Comparison of ENCODE assay signal across 15 cellular contexts in the genomic region with DNA sequence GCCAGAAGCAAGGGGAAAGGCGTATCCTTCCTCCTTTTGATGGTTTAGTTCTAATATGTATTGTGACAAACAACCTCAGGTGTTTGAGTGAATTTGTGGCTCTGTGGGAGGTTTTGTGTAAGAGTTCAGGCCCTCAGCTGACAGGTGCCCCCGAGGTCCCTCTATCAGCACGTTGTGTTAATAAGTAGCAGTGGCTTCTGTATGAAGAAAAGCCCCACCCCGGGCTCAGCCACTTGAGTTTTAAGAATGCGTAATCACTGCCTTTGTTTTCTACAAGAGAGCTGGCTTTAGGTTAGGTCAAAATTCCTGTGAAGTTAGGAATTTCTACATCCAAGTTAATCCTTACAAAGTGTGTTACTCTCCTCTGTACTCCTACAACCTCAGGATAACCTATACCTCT.
"Had no signal": no experiment of that assay in that cellular context is flagged by ENCODE, and none has a peak within 500 bp of the region (broad histone marks: within the 10 kb centered on the region; RNA-seq: fewer than 3 reads in every experiment).

No MANE protein-coding gene starts in this region.

- H3K4me3 Mint-ChIP-seq: activated naive CD8-positive, alpha-beta T cell; activated T-helper 1 cell treated with anti-CD3 and anti-CD28 coated beads, Interleukin-12 subunit alpha, Interleukin-12 subunit beta, Interleukin-2, Interleukin-4 antibody, amounts not matched to agents 30 ng/mL and 10 ng/mL and 1 ng/mL, durations not matched to agents 14 hours and 24 hours and 36 hours; dendritic cell treated with granulocyte-macrophage colony-stimulating factor and Interleukin-4, amounts not matched to agents 40 ng/mL and 50 ng/mL, for 4 days; immature natural killer cell; natural killer cell treated with Interleukin-12 subunit alpha and Interleukin-12 subunit beta and Interleukin-15 and Interleukin-18, amount 100 ng/mL, for 72 hours had no signal

- H3K9me3 Mint-ChIP-seq: activated T-helper 1 cell treated with anti-CD3 and anti-CD28 coated beads, Interleukin-12 subunit alpha, Interleukin-12 subunit beta, Interleukin-2, Interleukin-4 antibody, amounts not matched to agents 30 ng/mL and 10 ng/mL and 1 ng/mL, durations not matched to agents 14 hours and 24 hours and 36 hours; immature natural killer cell; natural killer cell treated with Interleukin-12 subunit alpha and Interleukin-12 subunit beta and Interleukin-15 and Interleukin-18, amount 100 ng/mL, for 72 hours had no signal

- H3K36me3 Mint-ChIP-seq: activated naive CD8-positive, alpha-beta T cell; immature natural killer cell; natural killer cell treated with Interleukin-12 subunit alpha and Interleukin-12 subunit beta and Interleukin-15 and Interleukin-18, amount 100 ng/mL, for 72 hours had no signal

- H3K4me1 Mint-ChIP-seq: immature natural killer cell had no signal

- DNase-seq: activated T-cell treated with anti-CD3 and anti-CD28 coated beads for 4 hours; effector CD8-positive, alpha-beta T cell; immature natural killer cell; retina; stimulated activated CD4-positive, alpha-beta T cell treated with anti-CD3 and anti-CD28 coated beads, Interleukin-12 subunit alpha, Interleukin-12 subunit beta, amount 100 ng/mL, for 4 hours; stimulated activated CD4-positive, alpha-beta T cell treated with anti-CD3 and anti-CD28 coated beads, Interleukin-1b, Interleukin-23, amount 100 ng/mL, for 48 hours; stimulated activated naive CD4-positive, alpha-beta T cell treated with Interleukin-2 at 50 U/mL for 16 hours; T1000; thyroid gland had no signal

- H3K27ac Mint-ChIP-seq: activated naive CD8-positive, alpha-beta T cell; activated T-helper 1 cell treated with anti-CD3 and anti-CD28 coated beads, Interleukin-12 subunit alpha, Interleukin-12 subunit beta, Interleukin-2, Interleukin-4 antibody, amounts not matched to agents 30 ng/mL and 10 ng/mL and 1 ng/mL, durations not matched to agents 14 hours and 24 hours and 36 hours; dendritic cell treated with granulocyte-macrophage colony-stimulating factor and Interleukin-4, amounts not matched to agents 40 ng/mL and 50 ng/mL, for 4 days; immature natural killer cell; natural killer cell treated with Interleukin-12 subunit alpha and Interleukin-12 subunit beta and Interleukin-15 and Interleukin-18, amount 100 ng/mL, for 72 hours had no signal

- ATAC-seq: activated CD4-positive, CD25-positive, alpha-beta regulatory T cell treated with anti-CD3 and anti-CD28 coated beads, Interleukin-2, amount 50 U/mL, for 24 hours; gastroesophageal sphincter; natural killer cell treated with Interleukin-12 subunit alpha and Interleukin-12 subunit beta and Interleukin-15 and Interleukin-18, amount 100 ng/mL, for 72 hours had no signal
